Comparison of ENCODE assay signal across 17 cellular contexts in genomic region chrX:150627957-150628356, GRCh38. TPM values are rescaled to one million over a fixed set of nuclear protein-coding genes. Genes with fewer than 3 reads are reported as not detected.
DNase-seq lines count a peak whose midpoint lies in the region; ATAC-seq and TF ChIP-seq lines count a peak whose summit lies in the region.
"Had no signal": no experiment of that assay in that cellular context is flagged by ENCODE, and none has a peak within 500 bp of the region (broad histone marks: within the 10 kb centered on the region; RNA-seq: fewer than 3 reads in every experiment).

No MANE protein-coding gene starts in this region.

- H2BK5ac ChIP-seq in mesendoderm (ENCODE audit: low read length), result no peak overlapping the region

- no peaks in the 10 kb centered on the region for H3K9me3 ChIP-seq in left ventricle myocardium inferior (replicated peaks)
- H3K9me3 ChIP-seq: BE2C had no signal

- no peak overlapping the region for H2AK5ac ChIP-seq in mesendoderm (ENCODE audit: low read length)

- no peak overlapping the region for H3K9ac ChIP-seq in mesendoderm (ENCODE audit: low read length)
- H3K9ac ChIP-seq: GM23248 had no signal

- H3K27me3 ChIP-seq in mesendoderm (ENCODE audit: insufficient read depth, low read length, poor library complexity), result no peaks in the 10 kb centered on the region
- H3K27me3 ChIP-seq in left ventricle myocardium inferior (ENCODE audit: low read depth), result no peaks in the 10 kb centered on the region
- H3K27me3 ChIP-seq: BE2C had no signal

- H2BK15ac ChIP-seq in mesendoderm (replicated peaks; ENCODE audit: low read depth), result no peak overlapping the region

- H3K79me2 ChIP-seq in mesendoderm (ENCODE audit: control insufficient read depth, insufficient read depth, low read length), result no peaks in the 10 kb centered on the region

- DNase-seq in mesendoderm (peak; percentile 1), left ventricle myocardium inferior (no peak), activated T-cell treated with anti-CD3 and anti-CD28 coated beads for 4 hours (no peak), NCI-H526 treated with DMSO at 0.1 percent for 48 hours (lab: John Stamatoyannopoulos, UW) (no peak)
- DNase-seq: BE2C; CD4-positive, alpha-beta memory T cell; DMS79; GM23248; NCI-H1417 treated with DMSO at 0.1 percent for 48 hours; NCI-H2029 treated with DMSO at 0.1 percent for 48 hours; NCI-H510A; SIG-M5 had no signal

- no peak overlapping the region for H2BK120ac ChIP-seq in mesendoderm (ENCODE audit: low read depth, low read length)

- intact Hi-C loops in left ventricle myocardium inferior (cut with micrococcal nuclease), result no loop called here

- H3K56ac ChIP-seq in mesendoderm (ENCODE audit: low read length), result no peak overlapping the region

- no peak overlapping the region for H3K23ac ChIP-seq in mesendoderm (ENCODE audit: low read length)

- H3K79me1 ChIP-seq in mesendoderm (ENCODE audit: low read length), result no peaks in the 10 kb centered on the region

- H4K8ac ChIP-seq in mesendoderm (ENCODE audit: low read depth, low read length), result no peak overlapping the region

- H3K4me1 ChIP-seq in mesendoderm (ENCODE audit: control insufficient read depth, low read depth, low read length) (no peaks in the 10 kb centered on the region), left ventricle myocardium inferior (no peaks in the 10 kb centered on the region)
- H3K4me1 ChIP-seq: BE2C had no signal

- no peak overlapping the region for H4K5ac ChIP-seq in mesendoderm (ENCODE audit: low read length)

- H3K27ac ChIP-seq in mesendoderm (ENCODE audit: low read depth, low read length) (no peak overlapping the region), left ventricle myocardium inferior (replicated peaks) (no peak overlapping the region)
- H3K27ac ChIP-seq: GM23248 had no signal

- H3K36me3 ChIP-seq in mesendoderm (ENCODE audit: control insufficient read depth, insufficient read depth, low read length) (no peaks in the 10 kb centered on the region), left ventricle myocardium inferior (peaks cover 10% of the 10 kb centered on the region)
- H3K36me3 ChIP-seq: BE2C had no signal

- TF ChIP-seq CTCF in left ventricle myocardium inferior (IDR thresholded peaks at IDR 0.05; ENCODE audit: borderline replicate concordance), result no peak

- no peak overlapping the region for H3K4me3 ChIP-seq in mesendoderm (ENCODE audit: low read length)
- no peak overlapping the region for H3K4me3 ChIP-seq in left ventricle myocardium inferior
- H3K4me3 ChIP-seq: GM12878, GM23248 had no signal

- no peak overlapping the region for H3K4ac ChIP-seq in mesendoderm (ENCODE audit: low read depth, low read length)

- no peak overlapping the region for H3K18ac ChIP-seq in mesendoderm (ENCODE audit: low read length)

- ATAC-seq in GM18508 (IDR thresholded peaks at IDR 0.05; ENCODE audit: insufficient read depth, unreplicated experiment) (peak; percentile 72), GM21515 (IDR thresholded peaks at IDR 0.05; ENCODE audit: unreplicated experiment) (peak; percentile 95), HG03571 (IDR thresholded peaks at IDR 0.05; ENCODE audit: unreplicated experiment) (peak; percentile 84)
- ATAC-seq: GM12878, HCT116 had no signal

- H3K4me2 ChIP-seq in mesendoderm (ENCODE audit: low read length), result no peak overlapping the region

RNA-seq across cellular contexts. Expression of gene MTM1, which starts 59.5 kb away (rescaled TPM):
- 4.2 TPM for polyA plus RNA-seq in mesendoderm (2013, experiment 1 of 2)
- 4.3 TPM for polyA plus RNA-seq in mesendoderm (2013, experiment 2 of 2)
- total RNA-seq in left ventricle myocardium inferior, result 9.5 TPM
